ENCODE assay signal across 8 cellular contexts in genomic region chr1:28088168-28088961, GRCh38. TPM values are rescaled to one million over a fixed set of nuclear protein-coding genes. Genes with fewer than 3 reads are reported as not detected.
DNase-seq lines count a peak whose midpoint lies in the region; TF ChIP-seq lines count a peak whose summit lies in the region.

EYA3 (minus strand) TSS chr1:28088610; CDS start chr1:28058026, 30,584 bp downstream.

- H3K9me3 ChIP-seq in H9 (ENCODE audit: control insufficient read depth, low read depth, low read length): no peaks in the 10 kb centered on the region
- no peaks in the 10 kb centered on the region for H3K9me3 ChIP-seq in MG63

- H3K9ac ChIP-seq in H9 (ENCODE audit: extremely low read depth, insufficient read length, low read length): peak within 1 kb of the TSS; percentile 94

- no peak within 1 kb of the TSS for H2BK12ac ChIP-seq in H9 (ENCODE audit: insufficient read length, low read depth, low read length)

- H3K18ac ChIP-seq in H9 (ENCODE audit: insufficient read length, low read depth, low read length): peak within 1 kb of the TSS; percentile 58

- peak within 1 kb of the TSS; percentile 93 for H2BK20ac ChIP-seq in H9 (ENCODE audit: low read depth, low read length, poor library complexity, severe bottlenecking)

- H4K8ac ChIP-seq in H9 (replicated peaks; ENCODE audit: insufficient read length, low read depth, low read length): no peak within 1 kb of the TSS

- peaks cover 3% of the 10 kb centered on the region; the same call in 1 of the 2 replicates for H3K79me2 ChIP-seq in H9 (ENCODE audit: insufficient read depth, low read length)

- no peak within 1 kb of the TSS for H4K91ac ChIP-seq in H9 (ENCODE audit: insufficient read length, low read depth, low read length)

- no peaks in the 10 kb centered on the region; a peak in 1 of 5 replicates for H3K9me3 Mint-ChIP-seq in H9
- no peaks in the 10 kb centered on the region for H3K9me3 Mint-ChIP-seq in nephron
- H3K9me3 Mint-ChIP-seq in stimulated activated naive CD8-positive, alpha-beta T cell treated with anti-CD3 and anti-CD28 coated beads, Interleukin-15, Interleukin-2, amounts not matched to agents 100 ng/mL and 50 ng/mL, for 24 hours: no peaks in the 10 kb centered on the region

- H2AFZ ChIP-seq in H9 (ENCODE audit: low read length): peak within 1 kb of the TSS; percentile 53

- TF ChIP-seq CTCF in H9 (conservative IDR thresholded peaks at IDR 0.05) (no peak), fibroblast of the aortic adventitia (IDR thresholded peaks at IDR 0.05; ENCODE audit: insufficient read depth, low read length) (no peak), nephron (IDR thresholded peaks at IDR 0.05; ENCODE audit: unreplicated experiment in 3 of 3) (no peak)

- no peaks in the 10 kb centered on the region for H3K27me3 ChIP-seq in H9 (ENCODE audit: insufficient read depth, low read length)
- no peaks in the 10 kb centered on the region for H3K27me3 ChIP-seq in MG63

- H3K27me3 Mint-ChIP-seq in H9 (ENCODE audit: low read depth) (no peaks in the 10 kb centered on the region), nephron (ENCODE audit: low read depth) (no peaks in the 10 kb centered on the region)
- no peaks in the 10 kb centered on the region for H3K27me3 Mint-ChIP-seq in stimulated activated naive CD8-positive, alpha-beta T cell treated with anti-CD3 and anti-CD28 coated beads, Interleukin-15, Interleukin-2, amounts not matched to agents 100 ng/mL and 50 ng/mL, for 24 hours

- no peak within 1 kb of the TSS for H3K4ac ChIP-seq in H9 (ENCODE audit: low read depth, low read length)

- WGBS in H9 (ENCODE audit: extremely low coverage, insufficient read length, low lambda C conversion rate): no CpG with 5 or more reads among the region's 44 CpGs

- H3K23me2 ChIP-seq in H9 (ENCODE audit: insufficient read length, low read depth, low read length, poor library complexity, severe bottlenecking): peaks cover 8% of the 10 kb centered on the region

- H2BK5ac ChIP-seq in H9 (ENCODE audit: insufficient read length, low read length): peak within 1 kb of the TSS; percentile 37

- H3T11ph ChIP-seq in H9 (ENCODE audit: low read length): no peak within 1 kb of the TSS

- H3K79me1 ChIP-seq in H9 (ENCODE audit: insufficient read depth, low read depth, low read length, poor library complexity, severe bottlenecking): no peaks in the 10 kb centered on the region

- H3K36me3 ChIP-seq in MG63: no peaks in the 10 kb centered on the region

- H2BK120ac ChIP-seq in H9 (ENCODE audit: low read depth, low read length, poor library complexity, severe bottlenecking): no peak within 1 kb of the TSS

- H3K14ac ChIP-seq in H9 (ENCODE audit: insufficient read depth, low read length): peak within 1 kb of the TSS; percentile 83

- DNase-seq in ELR (ENCODE audit: low read depth): peak; percentile 98
- DNase-seq in H9: peak; percentile 100
- DNase-seq in MG63: peak; percentile 96
- DNase-seq in SHP77 treated with DMSO at 0.1 percent for 48 hours (lab: John Stamatoyannopoulos, UW): peak; percentile 97
- peak; percentile 100 for DNase-seq in activated effector memory CD4-positive, alpha-beta T cell treated with anti-CD3 and anti-CD28 coated beads, Interleukin-2, amount 50 U/mL, for 16 hours
- peak; percentile 98 for DNase-seq in fibroblast of the aortic adventitia (ENCODE audit: low read depth)

- H3K36me3 Mint-ChIP-seq in H9 (ENCODE audit: insufficient read depth in 1 of 3, low read depth in 3 of 3) (no peaks in the 10 kb centered on the region), nephron (ENCODE audit: low read depth) (no peaks in the 10 kb centered on the region)
- peaks cover 7% of the 10 kb centered on the region for H3K36me3 Mint-ChIP-seq in stimulated activated naive CD8-positive, alpha-beta T cell treated with anti-CD3 and anti-CD28 coated beads, Interleukin-15, Interleukin-2, amounts not matched to agents 100 ng/mL and 50 ng/mL, for 24 hours (ENCODE audit: low read depth)

- no peak within 1 kb of the TSS for H2AK5ac ChIP-seq in H9 (ENCODE audit: insufficient read length, low read length)

- no peak within 1 kb of the TSS for H2BK15ac ChIP-seq in H9 (ENCODE audit: low read depth, low read length)

- no peaks in the 10 kb centered on the region for H4K20me1 ChIP-seq in H9 (ENCODE audit: control insufficient read depth, insufficient read depth, insufficient read length)

- H3K4me1 Mint-ChIP-seq in H9: peaks cover 10 to 17% of the 10 kb centered on the region in 2 experiments
- peaks cover 24% of the 10 kb centered on the region for H3K4me1 Mint-ChIP-seq in nephron
- H3K4me1 Mint-ChIP-seq in stimulated activated naive CD8-positive, alpha-beta T cell treated with anti-CD3 and anti-CD28 coated beads, Interleukin-15, Interleukin-2, amounts not matched to agents 100 ng/mL and 50 ng/mL, for 24 hours (ENCODE audit: low read depth): peaks cover 38% of the 10 kb centered on the region

- peak within 1 kb of the TSS; percentile 96 to 97 (median 97) for H3K27ac Mint-ChIP-seq in H9
- H3K27ac Mint-ChIP-seq in nephron: peak within 1 kb of the TSS; percentile 93 to 98 (median 98)
- H3K27ac Mint-ChIP-seq in stimulated activated naive CD8-positive, alpha-beta T cell treated with anti-CD3 and anti-CD28 coated beads, Interleukin-15, Interleukin-2, amounts not matched to agents 100 ng/mL and 50 ng/mL, for 24 hours: peak within 1 kb of the TSS; percentile 88

- H3K23ac ChIP-seq in H9 (ENCODE audit: insufficient read length, low read depth, low read length): no peak within 1 kb of the TSS

- H3K4me1 ChIP-seq in H9 (ENCODE audit: insufficient read depth, low read length): no peaks in the 10 kb centered on the region

- H3K4me2 ChIP-seq in H9 (ENCODE audit: insufficient read depth, insufficient read length, low read length): peak within 1 kb of the TSS; percentile 92

- peak within 1 kb of the TSS; percentile 26 for H4K5ac ChIP-seq in H9 (ENCODE audit: insufficient read length, low read depth, low read length)

- peak within 1 kb of the TSS; percentile 96 to 97 for H3K4me3 Mint-ChIP-seq in H9
- H3K4me3 Mint-ChIP-seq in nephron: peak within 1 kb of the TSS; percentile 96 to 98 (median 97)
- peak within 1 kb of the TSS; percentile 91 for H3K4me3 Mint-ChIP-seq in stimulated activated naive CD8-positive, alpha-beta T cell treated with anti-CD3 and anti-CD28 coated beads, Interleukin-15, Interleukin-2, amounts not matched to agents 100 ng/mL and 50 ng/mL, for 24 hours

- peak within 1 kb of the TSS; percentile 77 for H3K27ac ChIP-seq in H9 (ENCODE audit: insufficient read length, low read depth, low read length)

- H3K4me3 ChIP-seq in MG63 (peak within 1 kb of the TSS; percentile 82), fibroblast of the aortic adventitia (ENCODE audit: low read depth, low read length) (peak within 1 kb of the TSS; percentile 100)

- no peak within 1 kb of the TSS for H3K56ac ChIP-seq in H9 (ENCODE audit: insufficient read length, low read depth, low read length)

RNA-seq across cellular contexts. Expression of gene EYA3, which starts in this region (rescaled TPM):
- total RNA-seq in H9 (2021) (30.0 and 32.7 TPM in 2 replicates), fibroblast of the aortic adventitia (ENCODE audit: low replicate concordance) (12.3 and 21.9 TPM in 2 replicates)
- total RNA-seq in MG63 (2014; rRNA removed; shearing (Covaris generic); ENCODE audit: low replicate concordance): 7.2 and 23.1 TPM in 2 replicates

Comparison
In these comparisons a context has a peak if more than half of its experiments do, and no peak if none do; other contexts are left out.
1. Peak in every context shown above with its lines: DNase-seq, H3K4me3 ChIP-seq and H3K27ac ChIP-seq.